In the genomic region with DNA sequence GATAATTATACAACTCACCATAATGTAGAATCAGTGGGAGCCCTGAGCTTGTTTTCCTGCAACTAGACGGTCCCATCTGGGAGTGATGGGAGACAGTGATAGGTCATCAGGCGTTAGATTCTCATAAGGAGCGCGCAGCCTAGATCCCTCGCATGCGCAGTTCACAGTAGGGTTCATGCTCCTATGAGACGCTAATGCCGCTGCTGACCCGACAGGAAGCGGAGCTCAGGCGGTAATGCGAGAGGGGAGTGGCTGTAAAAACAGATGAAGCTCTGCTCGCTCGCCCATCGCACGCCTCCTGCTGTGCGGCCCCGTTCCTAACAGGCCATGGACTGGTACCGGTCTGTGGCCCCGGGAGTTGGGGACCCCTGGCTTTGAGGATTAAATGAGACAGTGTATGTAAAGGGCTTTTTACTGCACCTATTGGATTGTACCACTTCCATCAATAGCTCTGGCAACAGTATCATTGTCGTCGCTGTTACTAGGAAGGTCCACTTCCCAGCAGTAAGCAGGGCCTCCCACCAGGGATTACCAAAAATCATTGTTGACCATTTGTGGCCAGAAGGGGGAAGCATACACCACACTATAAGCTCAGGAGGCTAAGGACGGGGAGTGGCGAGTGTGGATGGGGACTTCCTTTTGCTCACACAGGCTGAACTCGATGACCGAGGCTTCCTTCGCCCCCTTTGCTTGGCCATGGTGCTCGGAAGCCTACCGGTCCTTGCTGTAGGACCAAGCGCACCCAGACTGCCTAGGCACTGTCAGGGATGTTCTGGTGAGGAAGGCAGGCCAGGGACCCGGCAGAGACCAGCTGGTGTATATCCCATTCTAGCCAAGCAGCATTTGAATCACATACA, we compare ENCODE assay signal across 8 cellular contexts. TPM values are rescaled to one million over a fixed set of nuclear protein-coding genes. Genes with fewer than 3 reads are reported as not detected.
DNase-seq lines count a peak whose midpoint lies in the region; ATAC-seq, FAIRE-seq and TF ChIP-seq lines count a peak whose summit lies in the region.

No MANE protein-coding gene starts in this region.

- H3K9ac ChIP-seq in mammary epithelial cell (ENCODE audit: insufficient read depth, low read length) = peak overlapping the region; percentile 61

- no peaks in the 10 kb centered on the region for H3K27me3 ChIP-seq in WERI-Rb-1 (ENCODE audit: insufficient read depth, low read depth, severe bottlenecking)
- H3K27me3 ChIP-seq in mammary epithelial cell (ENCODE audit: insufficient read depth, low read length) = no peaks in the 10 kb centered on the region
- no peaks in the 10 kb centered on the region for H3K27me3 ChIP-seq in small intestine (ENCODE audit: control insufficient read depth in 2 of 2, insufficient read depth in 2 of 2, low read length in 2 of 2)

- no peaks in the 10 kb centered on the region for H3K9me3 ChIP-seq in WERI-Rb-1 (ENCODE audit: severe bottlenecking)
- H3K9me3 ChIP-seq in mammary epithelial cell (replicated peaks; ENCODE audit: insufficient read depth, low read length) = no peaks in the 10 kb centered on the region
- no peaks in the 10 kb centered on the region for H3K9me3 ChIP-seq in small intestine (ENCODE audit: control insufficient read depth, low read depth)

- dilution Hi-C loops in mammary epithelial cell (cut with HindIII; ENCODE audit: low sequenced_read_pairs) = loop anchor here (10.0 to 25.0 kb wide), 2 partner anchors 82 to 180 kb away; no protein-coding TSS in a partner anchor

- CTCF ChIA-PET in mammary epithelial cell (lab: Charles Lee; ENCODE audit: low non-redundant PET) = interaction anchor here (0.6 to 1.4 kb wide), 18 partner anchors 16 to 408 kb away, joined by 3 to 11 read pairs (median 4); a partner anchor contains a TSS

- H2AFZ ChIP-seq in mammary epithelial cell (ENCODE audit: low read depth, low read length) = peak overlapping the region; percentile 89

- no TSS peak for BruUV-seq in mammary epithelial cell (replicated peaks; lab: Mats Ljungman, UMichigan)

- ATAC-seq in GM18519 (IDR thresholded peaks at IDR 0.05; ENCODE audit: low FRiP score, unreplicated experiment) (peak; percentile 86), HG03064 (IDR thresholded peaks at IDR 0.05; ENCODE audit: low read depth, unreplicated experiment) (peak; percentile 95)

- DNase-seq in NCI-H2107 (lab: John Stamatoyannopoulos, UW) = peak; percentile 44
- peak; percentile 95 for DNase-seq in WERI-Rb-1
- peak; percentile 91 for DNase-seq in mammary epithelial cell
- DNase-seq in iPS-NIHi11 (ENCODE audit: low spot score) = peak; percentile 91
- DNase-seq in small intestine = peak; percentile 89

- intact Hi-C loops in mammary epithelial cell (cut with micrococcal nuclease) = loop anchor here (1.0 to 2.0 kb wide), 6 partner anchors 26 to 174 kb away; no protein-coding TSS in a partner anchor

- no peaks in the 10 kb centered on the region for H4K20me1 ChIP-seq in mammary epithelial cell (ENCODE audit: insufficient read depth, low read length)

- H3K79me2 ChIP-seq in mammary epithelial cell (ENCODE audit: insufficient read depth, low read length) = no peaks in the 10 kb centered on the region

- in situ Hi-C loops in mammary epithelial cell (cut with MboI; ENCODE audit: low sequenced_read_pairs in 2 of 2) = loop anchor here (5.0 to 10.0 kb wide), 3 partner anchors 75 to 182 kb away; no protein-coding TSS in a partner anchor

- H3K4me3 ChIP-seq in WERI-Rb-1 (ENCODE audit: low read depth, low read length) (peak overlapping the region; percentile 44), mammary epithelial cell (replicated peaks in 1 of 3; ENCODE audit: insufficient read depth in 1 of 3, low read depth in 2 of 3, low read length in 3 of 3) (peak overlapping the region; percentile 35 to 45 (median 45)), small intestine (ENCODE audit: low read depth in 1 of 2, low read length in 2 of 2) (peak overlapping the region in 1 of 2 donors; percentile 37)

- H3K4me1 ChIP-seq in mammary epithelial cell (ENCODE audit: insufficient read depth, low read length) (peaks cover 22% of the 10 kb centered on the region), small intestine (ENCODE audit: control insufficient read depth in 2 of 2, insufficient read depth in 1 of 2, low read depth in 1 of 2, low read length in 1 of 2) (no peaks in the 10 kb centered on the region)

- H3K36me3 ChIP-seq in WERI-Rb-1 = no peaks in the 10 kb centered on the region
- H3K36me3 ChIP-seq in mammary epithelial cell (ENCODE audit: insufficient read depth, low read length) = no peaks in the 10 kb centered on the region
- no peaks in the 10 kb centered on the region for H3K36me3 ChIP-seq in small intestine (ENCODE audit: control insufficient read depth in 2 of 2, insufficient read depth in 2 of 2, low read length in 2 of 2)

- H3K4me2 ChIP-seq in mammary epithelial cell (ENCODE audit: insufficient read depth, low read depth, low read length) = peak overlapping the region; percentile 79

- FAIRE-seq in A204.1 (lab: Jason Lieb, UNC) (peak; percentile 48), small intestine (lab: Jason Lieb, UNC) (no peak)

- H3K27ac ChIP-seq in WERI-Rb-1 = peak overlapping the region; percentile 68
- peak overlapping the region; percentile 68 for H3K27ac ChIP-seq in mammary epithelial cell (ENCODE audit: insufficient read depth, low read depth, low read length)
- peak overlapping the region; percentile 80 to 93 for H3K27ac ChIP-seq in small intestine (ENCODE audit: low read depth in 1 of 2, low read length in 1 of 2)

- TF ChIP-seq CTCF in WERI-Rb-1 (IDR thresholded peaks at IDR 0.05; ENCODE audit: low read depth, low read length) = peak; percentile 59
- TF ChIP-seq CTCF in mammary epithelial cell (conservative IDR thresholded peaks at IDR 0.05 in 1 of 2, IDR thresholded peaks at IDR 0.05 in 1 of 2; ENCODE audit: extremely low read depth in 1 of 2, insufficient read depth in 1 of 2, low read depth in 1 of 2, low read length in 2 of 2) = peak; percentile 54 to 62

- WGBS in mammary epithelial cell (ENCODE audit: low coverage, missing lambda C conversion rate) = 0% methylated on average over 26 of the region's 31 CpGs
- WGBS in small intestine, 3 donors = 2 to 4% (median 2%) methylated on average over 31 of the region's 31 CpGs

RNA-seq across cellular contexts. Expression of a gene that starts 26.4 kb away (rescaled TPM):
- 100 to 1,000 TPM in 1 of 2 donors, 10 to 100 TPM in 1; 78.9 to 137 TPM for total RNA-seq in mammary epithelial cell
- polyA plus RNA-seq in mammary epithelial cell = 286 TPM
- 117 TPM for polyA minus RNA-seq in mammary epithelial cell
- 10 to 100 TPM; 10.3 to 57.6 (median 33.2) TPM for polyA plus RNA-seq in small intestine

Comparison
In these comparisons a context has a peak if more than half of its experiments do, and no peak if none do; other contexts are left out.
1. DNase-seq: peak in every context shown above with its lines; median percentile 95 in WERI-Rb-1; 91 in mammary epithelial cell; 91 in iPS-NIHi11; 89 in small intestine; 44 in NCI-H2107.